Comparison of ENCODE assay signal across 8 cellular contexts in genomic region chr9:132078369-132079356, GRCh38. TPM values are rescaled to one million over a fixed set of nuclear protein-coding genes. Genes with fewer than 3 reads are reported as not detected.
DNase-seq lines count a peak whose midpoint lies in the region; ATAC-seq and TF ChIP-seq lines count a peak whose summit lies in the region.

No MANE protein-coding gene starts in this region.

- POLR2A ChIA-PET in AG04449 (lab: Yijun Ruan, JAX), result no interaction called here

- H3K9ac ChIP-seq in rectal smooth muscle tissue (ENCODE audit: low read length), result peak overlapping the region; percentile 75

- H3K36me3 ChIP-seq in rectal smooth muscle tissue (ENCODE audit: control insufficient read depth, insufficient read depth, low read length), result no peaks in the 10 kb centered on the region

- H3K4me1 ChIP-seq in rectal smooth muscle tissue (ENCODE audit: control insufficient read depth, insufficient read depth, low read length), result peaks cover 9% of the 10 kb centered on the region

- peak; percentile 17 for ATAC-seq in GM21447 (IDR thresholded peaks at IDR 0.05; ENCODE audit: unreplicated experiment)

- CTCF ChIA-PET in AG04449 (lab: Yijun Ruan, JAX), result interaction anchor here (1.3 to 2.2 kb wide), 3 partner anchors 13 to 158 kb away, joined by 3 to 6 read pairs (median 4); no protein-coding TSS in a partner anchor

- no peaks in the 10 kb centered on the region for H3K9me3 Mint-ChIP-seq in activated T-helper 2 cell treated with anti-CD3 and anti-CD28 coated beads, Interferon-gamma antibody, Interleukin-2, Interleukin-4, amounts not matched to agents 10 μg/mL and 5 μg/mL and 100 μg/mL, durations not matched to agents 14 hours and 24 hours and 36 hours

- DNase-seq in AG04449 (ENCODE audit: low read depth, low spot score), result no peak
- peak; percentile 58 for DNase-seq in NCI-H345 (lab: John Stamatoyannopoulos, UW)
- no peak for DNase-seq in activated T-helper 2 cell treated with anti-CD3 and anti-CD28 coated beads, Interferon-gamma antibody, Interleukin-2, Interleukin-4, amounts not matched to agents 10 μg/mL and 5 μg/mL and 100 μg/mL, durations not matched to agents 14 hours and 24 hours and 36 hours (ENCODE audit: low spot score)
- peak in 26 of 42 donors; percentile 11 to 69 (median 33) for DNase-seq in head of caudate nucleus
- no peak for DNase-seq in NCI-H774 (lab: John Stamatoyannopoulos, UW)
- no peak for DNase-seq in globus pallidus (ENCODE audit: low spot score)

- peak overlapping the region; percentile 66 for H3K27ac ChIP-seq in rectal smooth muscle tissue (ENCODE audit: low read depth, low read length)

- H3K27me3 ChIP-seq in rectal smooth muscle tissue (ENCODE audit: control insufficient read depth, insufficient read depth, low read length), result no peaks in the 10 kb centered on the region

- no peaks in the 10 kb centered on the region for H3K27me3 Mint-ChIP-seq in activated T-helper 2 cell treated with anti-CD3 and anti-CD28 coated beads, Interferon-gamma antibody, Interleukin-2, Interleukin-4, amounts not matched to agents 10 μg/mL and 5 μg/mL and 100 μg/mL, durations not matched to agents 14 hours and 24 hours and 36 hours (ENCODE audit: low read depth)

- TF ChIP-seq CTCF in AG04449 (IDR thresholded peaks at IDR 0.05; ENCODE audit: insufficient read depth, low read length, missing control alignments), result no peak

- H3K4me3 ChIP-seq in AG04449 (ENCODE audit: low read depth, low read length) (peak overlapping the region; percentile 78), rectal smooth muscle tissue (ENCODE audit: low read length) (peak overlapping the region; percentile 98)

- intact Hi-C loops in activated T-helper 2 cell treated with anti-CD3 and anti-CD28 coated beads, Interferon-gamma antibody, Interleukin-2, Interleukin-4, amounts not matched to agents 10 μg/mL and 5 μg/mL and 100 μg/mL, durations not matched to agents 14 hours and 24 hours and 36 hours (cut with micrococcal nuclease), result loop anchor here (1.0 to 5.0 kb wide), 5 partner anchors 72 to 799 kb away; partner anchors contain the start of genes AK8 and SPACA9
- intact Hi-C loops in head of caudate nucleus (cut with DNase I), result loop anchor here (10.0 kb wide), 1 partner anchor 156 kb away; no protein-coding TSS in a partner anchor

- peaks cover 36% of the 10 kb centered on the region for H3K4me1 Mint-ChIP-seq in activated T-helper 2 cell treated with anti-CD3 and anti-CD28 coated beads, Interferon-gamma antibody, Interleukin-2, Interleukin-4, amounts not matched to agents 10 μg/mL and 5 μg/mL and 100 μg/mL, durations not matched to agents 14 hours and 24 hours and 36 hours (ENCODE audit: low read depth)

- H3K4me3 Mint-ChIP-seq in activated T-helper 2 cell treated with anti-CD3 and anti-CD28 coated beads, Interferon-gamma antibody, Interleukin-2, Interleukin-4, amounts not matched to agents 10 μg/mL and 5 μg/mL and 100 μg/mL, durations not matched to agents 14 hours and 24 hours and 36 hours (ENCODE audit: low read depth), result peak overlapping the region; percentile 97

- H3K36me3 Mint-ChIP-seq in activated T-helper 2 cell treated with anti-CD3 and anti-CD28 coated beads, Interferon-gamma antibody, Interleukin-2, Interleukin-4, amounts not matched to agents 10 μg/mL and 5 μg/mL and 100 μg/mL, durations not matched to agents 14 hours and 24 hours and 36 hours (ENCODE audit: low read depth), result peaks cover 27% of the 10 kb centered on the region

- H3K27ac Mint-ChIP-seq in activated T-helper 2 cell treated with anti-CD3 and anti-CD28 coated beads, Interferon-gamma antibody, Interleukin-2, Interleukin-4, amounts not matched to agents 10 μg/mL and 5 μg/mL and 100 μg/mL, durations not matched to agents 14 hours and 24 hours and 36 hours, result peak overlapping the region; percentile 85

RNA-seq across cellular contexts. Expression of gene MED27, which starts 1.0 kb away (rescaled TPM):
- total RNA-seq in activated T-helper 2 cell treated with anti-CD3 and anti-CD28 coated beads, Interferon-gamma antibody, Interleukin-2, Interleukin-4, amounts not matched to agents 10 μg/mL and 5 μg/mL and 100 μg/mL, durations not matched to agents 14 hours and 24 hours and 36 hours, result 37.2 TPM in 2 replicates

Comparison
In these comparisons a context has a peak if more than half of its experiments do, and no peak if none do; other contexts are left out.
1. DNase-seq: peak in NCI-H345 (single experiment) and head of caudate nucleus (26 of 42); none in AG04449 (single experiment), activated T-helper 2 cell treated with anti-CD3 and anti-CD28 coated beads, Interferon-gamma antibody, Interleukin-2, Interleukin-4, amounts not matched to agents 10 μg/mL and 5 μg/mL and 100 μg/mL, durations not matched to agents 14 hours and 24 hours and 36 hours (single experiment), NCI-H774 (single experiment) and globus pallidus (single experiment).